Comparison of ENCODE assay signal across 22 cellular contexts in the genomic region with DNA sequence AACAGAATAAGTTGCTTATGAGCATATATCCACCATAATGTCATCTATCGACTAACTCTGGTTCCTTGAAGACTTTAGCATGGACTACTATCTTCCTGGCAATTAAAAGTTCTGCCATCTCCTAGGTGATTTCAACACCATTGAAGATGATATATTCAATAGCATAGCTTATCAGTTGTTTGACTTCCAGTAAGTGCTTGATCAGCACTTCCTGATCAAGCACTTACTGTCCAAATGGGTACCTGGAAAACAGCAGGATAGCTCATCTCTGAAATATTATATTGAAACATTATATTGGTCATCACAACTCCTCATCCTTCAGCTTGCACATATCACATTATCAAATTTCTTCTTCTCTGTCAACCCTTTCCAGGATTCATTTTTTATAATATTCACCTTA.
A peak's percentile ranks its signal among the peaks of the same experiment; 100 is the strongest.
DNase-seq lines count a peak whose midpoint lies in the region; ATAC-seq, FAIRE-seq and TF ChIP-seq lines count a peak whose summit lies in the region.
"Had no signal": no experiment of that assay in that cellular context is flagged by ENCODE, and none has a peak within 500 bp of the region (broad histone marks: within the 10 kb centered on the region; RNA-seq: fewer than 3 reads in every experiment).

No MANE protein-coding gene starts in this region.

- H3K27me3 ChIP-seq in H1 (replicated peaks in 1 of 4; ENCODE audit: control insufficient read depth in 3 of 4, extremely low read depth in 1 of 4, insufficient read depth in 3 of 4, low read length in 3 of 4) = no peaks in the 10 kb centered on the region
- no peaks in the 10 kb centered on the region for H3K27me3 ChIP-seq in upper lobe of right lung
- H3K27me3 ChIP-seq: BLaER1 treated with 17β-estradiol and CSF1 and Interleukin-3, amounts not matched to agents 10 nM and 100 nM had no signal

- no peak for TF ChIP-seq EP300 in A549 (IDR thresholded peaks at IDR 0.05)
- TF ChIP-seq EP300 in H1 (IDR thresholded peaks at IDR 0.05; ENCODE audit: borderline replicate concordance in 1 of 2, low read depth in 2 of 2, low read length in 2 of 2) = no peak

- H3K79me1 ChIP-seq in H1 (ENCODE audit: low read depth, low read length) = no peaks in the 10 kb centered on the region

- H3K23ac ChIP-seq in H1 (ENCODE audit: insufficient read length) = no peak overlapping the region

- CTCF ChIA-PET in A549 (lab: Yijun Ruan, JAX) (no interaction called here), H1 (lab: Charles Lee; ENCODE audit: partially characterized antibody) (no interaction called here)

- FAIRE-seq in A549 (lab: Jason Lieb, UNC) = no peak
- peak; percentile 82 for FAIRE-seq in H54 (lab: Jason Lieb, UNC)
- no peak for FAIRE-seq in H1 (lab: Jason Lieb, UNC)
- FAIRE-seq: A204.1, D721Med, G401.6, GM12891, GM19239 had no signal

- no peak overlapping the region for H2BK120ac ChIP-seq in H1 (replicated peaks; ENCODE audit: low read depth, low read length)

- H3K4me1 ChIP-seq in A549 (no peaks in the 10 kb centered on the region), H1 (replicated peaks in 1 of 4; ENCODE audit: control insufficient read depth in 3 of 4, insufficient read depth in 4 of 4, low read length in 3 of 4) (no peaks in the 10 kb centered on the region; a peak in 1 of 7 replicates), upper lobe of right lung (no peaks in the 10 kb centered on the region)
- H3K4me1 ChIP-seq: Caco-2 had no signal

- DNase-seq in A549 (ENCODE audit: low read depth in 1 of 2, low spot score in 1 of 2) (no peak), H54 (ENCODE audit: insufficient read length, low spot score) (no peak), SK-N-DZ (ENCODE audit: low spot score) (peak; percentile 18), H1 (ENCODE audit: low read depth in 1 of 2, low spot score in 2 of 2) (no peak), upper lobe of right lung (no peak)
- DNase-seq in stimulated activated CD4-positive, alpha-beta T cell treated with anti-CD3 and anti-CD28 coated beads, Interleukin-15, amount 100 ng/mL, for 24 hours = no peak
- DNase-seq: 8988T; AML-193; Caco-2; Calu3; CD4-positive, alpha-beta T cell; CD8-positive, alpha-beta T cell; DMS79 treated with DMSO at 0.1 percent for 48 hours; GF-D8 had no signal

- H3K4me2 ChIP-seq in A549 (no peak overlapping the region), H1 (ENCODE audit: insufficient read depth in 1 of 2, low read depth in 2 of 2, low read length in 2 of 2) (no peak overlapping the region)

- H3K56ac ChIP-seq in H1 (replicated peaks; ENCODE audit: insufficient read length, low read depth, low read length) = no peak overlapping the region

- H2AK5ac ChIP-seq in H1 (ENCODE audit: low read depth, low read length) = no peak overlapping the region

- H3K36me3 ChIP-seq in H1 (ENCODE audit: control insufficient read depth in 2 of 4, insufficient read depth in 4 of 4, low read length in 3 of 4) = no peaks in the 10 kb centered on the region
- no peaks in the 10 kb centered on the region for H3K36me3 ChIP-seq in upper lobe of right lung
- H3K36me3 ChIP-seq: BLaER1 treated with 17β-estradiol and CSF1 and Interleukin-3, amounts not matched to agents 10 nM and 100 nM had no signal

- no peak overlapping the region for H3K18ac ChIP-seq in H1 (ENCODE audit: extremely low read depth, low read length)

- no peak overlapping the region for H3K27ac ChIP-seq in A549
- H3K27ac ChIP-seq in H1 (ENCODE audit: low read depth, low read length) = no peak overlapping the region
- no peak overlapping the region for H3K27ac ChIP-seq in upper lobe of right lung
- H3K27ac ChIP-seq: BLaER1 treated with 17β-estradiol and CSF1 and Interleukin-3, amounts not matched to agents 10 nM and 100 nM; C4-2B had no signal

- no peak overlapping the region for H2BK15ac ChIP-seq in H1 (ENCODE audit: low read length)

- no peak overlapping the region for H3K4me3 ChIP-seq in A549
- no peak overlapping the region for H3K4me3 ChIP-seq in H1 (ENCODE audit: extremely low read depth in 1 of 4, insufficient read depth in 2 of 4, low read depth in 3 of 4, low read length in 4 of 4)
- no peak overlapping the region for H3K4me3 ChIP-seq in upper lobe of right lung
- H3K4me3 ChIP-seq: BLaER1 treated with 17β-estradiol and CSF1 and Interleukin-3, amounts not matched to agents 10 nM and 100 nM had no signal

- H3K14ac ChIP-seq in H1 (ENCODE audit: insufficient read length) = no peak overlapping the region

- ATAC-seq in A549 (no peak), HG02623 (IDR thresholded peaks at IDR 0.05; ENCODE audit: unreplicated experiment) (no peak), upper lobe of right lung (no peak)
- ATAC-seq: CD8-positive, alpha-beta T cell had no signal

- no peak overlapping the region for H4K5ac ChIP-seq in H1 (ENCODE audit: insufficient read length, low read depth, low read length)

- H2AFZ ChIP-seq in H1 (ENCODE audit: low read length) = no peak overlapping the region

- H4K91ac ChIP-seq in H1 (replicated peaks; ENCODE audit: insufficient read length, low read length) = no peak overlapping the region

- TF ChIP-seq POLR2A in A549 (IDR thresholded peaks at IDR 0.05; ENCODE audit: low read length) (no peak), H54 (IDR thresholded peaks at IDR 0.05; ENCODE audit: low read depth, low read length) (no peak), H1 (IDR thresholded peaks at IDR 0.05; ENCODE audit: control extremely low read depth in 1 of 2, low read depth in 2 of 2, low read length in 2 of 2) (no peak)

- POLR2A ChIA-PET in A549 (lab: Yijun Ruan, JAX) (no interaction called here), H1 (lab: Charles Lee; ENCODE audit: partially characterized antibody) (no interaction called here)

- 52% methylated on average over 1 of the region's 1 CpG for WGBS in A549 (ENCODE audit: missing lambda C conversion rate)
- WGBS in H1 (ENCODE audit: extremely low coverage in 1 of 2, insufficient coverage in 1 of 2, insufficient read length in 1 of 2, insufficient replicate concordance in 2 of 2, low coverage in 1 of 2, low lambda C conversion rate in 2 of 2, missing lambda C conversion rate in 1 of 2), 2 experiments = 100% methylated on average over 1 of the region's 1 CpG; no CpG with 5 or more reads in 1 of the 2 experiments

- intact Hi-C loops in upper lobe of right lung (cut with DNase I) = no loop called here

- no peak overlapping the region for H2BK20ac ChIP-seq in H1 (ENCODE audit: low read length)

- no peak overlapping the region for H3K9ac ChIP-seq in H1 (replicated peaks in 1 of 4; ENCODE audit: extremely low read depth in 1 of 4, low read depth in 3 of 4, low read length in 3 of 4)
- H3K9ac ChIP-seq: BLaER1 treated with 17β-estradiol and CSF1 and Interleukin-3, amounts not matched to agents 10 nM and 100 nM had no signal

- no peaks in the 10 kb centered on the region for H3K79me2 ChIP-seq in H1 (ENCODE audit: control insufficient read depth in 1 of 2, insufficient read depth in 2 of 2, low read length in 2 of 2)

- H3K9me3 ChIP-seq in A549 (no peaks in the 10 kb centered on the region), H1 (ENCODE audit: insufficient read depth in 2 of 2, low read depth in 1 of 2, low read length in 1 of 2) (no peaks in the 10 kb centered on the region), upper lobe of right lung (no peaks in the 10 kb centered on the region)
- H3K9me3 ChIP-seq: Caco-2 had no signal

- no peak overlapping the region for H4K8ac ChIP-seq in H1 (ENCODE audit: extremely low read depth, insufficient read depth, low read length)

- no peak overlapping the region for H2BK5ac ChIP-seq in H1 (ENCODE audit: low read depth, low read length)

- no peak for TF ChIP-seq RAD21 in A549 (conservative IDR thresholded peaks at IDR 0.05 in 1 of 2, IDR thresholded peaks at IDR 0.05 in 1 of 2)
- TF ChIP-seq RAD21 in H1 (IDR thresholded peaks at IDR 0.05 in 1 of 2, conservative IDR thresholded peaks at IDR 0.05 in 1 of 2; ENCODE audit: low read depth in 2 of 2, low read length in 2 of 2) = no peak

- H4K20me1 ChIP-seq in H1 (replicated peaks in 1 of 2; ENCODE audit: control insufficient read depth in 1 of 2, insufficient read depth in 2 of 2, low read length in 2 of 2) = no peaks in the 10 kb centered on the region
- H4K20me1 ChIP-seq: BLaER1 treated with 17β-estradiol and CSF1 and Interleukin-3, amounts not matched to agents 10 nM and 100 nM had no signal

- TF ChIP-seq CTCF in A549 (IDR thresholded peaks at IDR 0.05) (no peak), H1 (IDR thresholded peaks at IDR 0.05; ENCODE audit: control extremely low read depth in 1 of 3, insufficient read depth in 1 of 3, low read depth in 1 of 3, low read length in 3 of 3) (no peak), upper lobe of right lung (IDR thresholded peaks at IDR 0.05) (no peak)

- H3K23me2 ChIP-seq in H1 (ENCODE audit: low read depth, low read length) = no peaks in the 10 kb centered on the region

- H3K4ac ChIP-seq in H1 (replicated peaks; ENCODE audit: insufficient read length, low read depth, low read length) = no peak overlapping the region

- H2BK12ac ChIP-seq in H1 (ENCODE audit: low read depth, low read length) = no peak overlapping the region

TF ChIP-seq in A549, 52 proteins besides CTCF, POLR2A, EP300 and RAD21:
- TF ChIP-seq, protein P1, sequence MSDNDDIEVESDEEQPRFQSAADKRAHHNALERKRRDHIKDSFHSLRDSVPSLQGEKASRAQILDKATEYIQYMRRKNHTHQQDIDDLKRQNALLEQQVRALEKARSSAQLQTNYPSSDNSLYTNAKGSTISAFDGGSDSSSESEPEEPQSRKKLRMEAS (IDR thresholded peaks at IDR 0.05) = no peak
- TF ChIP-seq MAFK (IDR thresholded peaks at IDR 0.05; ENCODE audit: partially characterized antibody) = peak; percentile 83

TF ChIP-seq in H1, 55 proteins besides CTCF, POLR2A, EP300 and RAD21:
- TF ChIP-seq MAFK (IDR thresholded peaks at IDR 0.05; ENCODE audit: low read depth, low read length) (peak; percentile 48; the same call in 1 of the 2 replicates), NANOG (IDR thresholded peaks at IDR 0.05; ENCODE audit: insufficient read depth, low read depth, low read length, poor library complexity, severe bottlenecking) (no peak)
